Comparison of ENCODE assay signal across 7 cellular contexts in the genomic region with DNA sequence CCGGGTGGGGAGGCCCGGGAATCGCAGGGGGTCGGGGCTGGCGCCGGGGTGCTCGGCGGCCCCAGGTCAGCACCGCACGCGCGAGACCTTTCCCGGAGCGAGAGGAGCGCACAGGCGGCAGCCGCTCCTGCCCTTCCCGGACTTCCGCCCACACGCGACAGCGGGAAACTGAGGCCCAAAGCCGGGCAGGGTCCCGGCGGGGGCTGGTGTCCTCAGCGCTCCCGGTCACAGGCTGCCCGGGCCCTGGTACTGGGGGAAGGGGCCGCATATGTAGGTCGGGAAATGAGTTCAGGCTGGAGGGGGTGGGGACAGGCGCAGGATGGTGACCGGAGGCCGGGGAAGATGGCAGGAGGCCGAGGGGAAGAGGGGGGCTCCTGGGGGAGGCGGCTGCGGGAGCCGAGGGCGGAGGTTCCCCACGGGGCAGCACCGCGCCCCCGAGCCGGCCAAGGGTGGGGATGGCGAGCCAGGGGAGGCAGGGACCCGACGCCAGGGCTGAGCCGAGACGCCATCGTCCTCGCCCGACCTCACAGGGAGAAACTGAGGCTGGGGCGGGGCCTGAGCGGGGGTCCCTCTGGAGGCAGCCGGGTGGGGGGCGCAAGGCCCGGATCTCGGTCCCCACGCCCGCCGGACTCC. TPM values are rescaled to one million over a fixed set of nuclear protein-coding genes. Genes with fewer than 3 reads are reported as not detected.
DNase-seq lines count a peak whose midpoint lies in the region; ATAC-seq and TF ChIP-seq lines count a peak whose summit lies in the region.
"Had no signal": no experiment of that assay in that cellular context is flagged by ENCODE, and none has a peak within 500 bp of the region (broad histone marks: within the 10 kb centered on the region; RNA-seq: fewer than 3 reads in every experiment).

No MANE protein-coding gene starts in this region.

- TF ChIP-seq CTCF in GM12865 (IDR thresholded peaks at IDR 0.05; ENCODE audit: insufficient read depth, low read depth, low read length, missing control alignments), result no peak

- DNase-seq in GM12865 (ENCODE audit: low read depth) (no peak), astrocyte of the hippocampus (ENCODE audit: low read depth, low spot score) (peak; percentile 59), HCEC 1CT (no peak)
- DNase-seq in natural killer cell treated with Interleukin-12 subunit alpha and Interleukin-12 subunit beta and Interleukin-15 and Interleukin-18, amount 100 ng/mL, for 72 hours (ENCODE audit: low spot score), result no peak
- no peak for DNase-seq in central memory CD4-positive, alpha-beta T cell

- H3K4me3 Mint-ChIP-seq in natural killer cell treated with Interleukin-12 subunit alpha and Interleukin-12 subunit beta and Interleukin-15 and Interleukin-18, amount 100 ng/mL, for 72 hours, result peak overlapping the region; percentile 58

- no peaks in the 10 kb centered on the region for H3K36me3 Mint-ChIP-seq in natural killer cell treated with Interleukin-12 subunit alpha and Interleukin-12 subunit beta and Interleukin-15 and Interleukin-18, amount 100 ng/mL, for 72 hours

- peaks cover 9 to 10% of the 10 kb centered on the region in 2 donors for H3K27me3 Mint-ChIP-seq in natural killer cell treated with Interleukin-12 subunit alpha and Interleukin-12 subunit beta and Interleukin-15 and Interleukin-18, amount 100 ng/mL, for 72 hours

- peaks cover 15 to 20% of the 10 kb centered on the region in 2 donors for H3K4me1 Mint-ChIP-seq in natural killer cell treated with Interleukin-12 subunit alpha and Interleukin-12 subunit beta and Interleukin-15 and Interleukin-18, amount 100 ng/mL, for 72 hours (ENCODE audit: low read depth in 2 of 2)

- no peaks in the 10 kb centered on the region for H3K9me3 Mint-ChIP-seq in natural killer cell treated with Interleukin-12 subunit alpha and Interleukin-12 subunit beta and Interleukin-15 and Interleukin-18, amount 100 ng/mL, for 72 hours

- peak overlapping the region; percentile 35 for H3K4me3 ChIP-seq in GM12865 (ENCODE audit: low read depth, low read length)

- H3K27ac Mint-ChIP-seq in natural killer cell treated with Interleukin-12 subunit alpha and Interleukin-12 subunit beta and Interleukin-15 and Interleukin-18, amount 100 ng/mL, for 72 hours, result no peak overlapping the region

- no peak for ATAC-seq in natural killer cell treated with Interleukin-12 subunit alpha and Interleukin-12 subunit beta and Interleukin-15 and Interleukin-18, amount 100 ng/mL, for 72 hours
- ATAC-seq in HG03175 (IDR thresholded peaks at IDR 0.05; ENCODE audit: unreplicated experiment), result no peak
- ATAC-seq: left colon had no signal

RNA-seq across cellular contexts. Expression of a gene that starts 0.7 kb away (rescaled TPM):
- total RNA-seq in natural killer cell treated with Interleukin-12 subunit alpha and Interleukin-12 subunit beta and Interleukin-15 and Interleukin-18, amount 100 ng/mL, for 72 hours, result under 1 TPM in 1 of 2 donors, not detected in 1; 0.28 TPM

RNA-seq across cellular contexts. Expression of a gene that starts 4.4 kb away (rescaled TPM):
- total RNA-seq in natural killer cell treated with Interleukin-12 subunit alpha and Interleukin-12 subunit beta and Interleukin-15 and Interleukin-18, amount 100 ng/mL, for 72 hours, result 100 to 1,000 TPM; 163 to 215 TPM

RNA-seq across cellular contexts. Expression of a gene that starts 11.2 kb away (rescaled TPM):
- 10 to 100 TPM; 85.9 to 88.3 TPM for total RNA-seq in natural killer cell treated with Interleukin-12 subunit alpha and Interleukin-12 subunit beta and Interleukin-15 and Interleukin-18, amount 100 ng/mL, for 72 hours

RNA-seq across cellular contexts. Expression of a gene that starts 31.6 kb away (rescaled TPM):
- 10 to 100 TPM; 50.9 to 79.2 TPM for total RNA-seq in natural killer cell treated with Interleukin-12 subunit alpha and Interleukin-12 subunit beta and Interleukin-15 and Interleukin-18, amount 100 ng/mL, for 72 hours

RNA-seq across cellular contexts. Expression of a gene that starts 32.0 kb away (rescaled TPM):
- total RNA-seq in natural killer cell treated with Interleukin-12 subunit alpha and Interleukin-12 subunit beta and Interleukin-15 and Interleukin-18, amount 100 ng/mL, for 72 hours, result 100 to 1,000 TPM; 226 to 251 TPM
